ENCODE assay signal across 8 cellular contexts in genomic region chr18:41955688-41956087, GRCh38. TPM values are rescaled to one million over a fixed set of nuclear protein-coding genes. Genes with fewer than 3 reads are reported as not detected.
DNase-seq lines count a peak whose midpoint lies in the region; ATAC-seq and TF ChIP-seq lines count a peak whose summit lies in the region.

No MANE protein-coding gene starts in this region.

- H3K4me1 ChIP-seq in ascending aorta (peaks cover 0 to 10% of the 10 kb centered on the region in 2 donors), lower lobe of right lung (peaks cover 29% of the 10 kb centered on the region)

- H3K27me3 ChIP-seq in ascending aorta (no peaks in the 10 kb centered on the region), lower lobe of right lung (ENCODE audit: low read depth) (no peaks in the 10 kb centered on the region)

- ATAC-seq in lower lobe of right lung: peak in 1 of 2 donors; percentile 7
- no peak for ATAC-seq in HG03135 (IDR thresholded peaks at IDR 0.05; ENCODE audit: unreplicated experiment)

- intact Hi-C loops in ascending aorta (cut with DNase I) (no loop called here), lower lobe of right lung (cut with DNase I) (no loop called here)

- H3K4me3 ChIP-seq in HFF-Myc (replicated peaks; ENCODE audit: low read depth, low read length) (peak overlapping the region; percentile 76), ascending aorta (peak overlapping the region; percentile 78 to 83), lower lobe of right lung (peak overlapping the region; percentile 76)

- no peaks in the 10 kb centered on the region for H3K9me3 ChIP-seq in ascending aorta
- no peaks in the 10 kb centered on the region for H3K9me3 ChIP-seq in lower lobe of right lung

- peak overlapping the region; percentile 73 to 77 for H3K27ac ChIP-seq in ascending aorta
- H3K27ac ChIP-seq in lower lobe of right lung: peak overlapping the region; percentile 81

- TF ChIP-seq CTCF in HFF-Myc (IDR thresholded peaks at IDR 0.05; ENCODE audit: low read depth, low read length, missing control alignments) (no peak), ascending aorta (IDR thresholded peaks at IDR 0.05) (no peak), lower lobe of right lung (IDR thresholded peaks at IDR 0.05) (no peak)

- H3K36me3 ChIP-seq in ascending aorta (peaks cover 3 to 6% of the 10 kb centered on the region in 2 donors), lower lobe of right lung (peaks cover 26% of the 10 kb centered on the region)

- DNase-seq in A172 (ENCODE audit: low spot score) (peak; percentile 18), HFF-Myc (ENCODE audit: extremely low read depth, low read depth) (no peak), ascending aorta (ENCODE audit: low spot score in 2 of 2) (no peak), lower lobe of right lung (no peak), SKM-1 treated with dmso at 0.1 percent for 144 hours (lab: John Stamatoyannopoulos, UW; ENCODE audit: unreplicated experiment) (no peak), KG1 (lab: John Stamatoyannopoulos, UW) (no peak), NOMO-1 treated with dmso at 0.1 percent for 144 hours (lab: John Stamatoyannopoulos, UW; ENCODE audit: unreplicated experiment) (no peak)

RNA-seq across cellular contexts. Expression of gene PIK3C3, which starts 0.7 kb away (rescaled TPM):
- total RNA-seq in A172 (2014; rRNA removed; shearing (Covaris generic)): 42.6 and 43.5 TPM in 2 replicates
- total RNA-seq in ascending aorta (24.1 TPM), lower lobe of right lung (51.2 TPM)
